Comparison of ENCODE assay signal across 25 cellular contexts in the genomic region with DNA sequence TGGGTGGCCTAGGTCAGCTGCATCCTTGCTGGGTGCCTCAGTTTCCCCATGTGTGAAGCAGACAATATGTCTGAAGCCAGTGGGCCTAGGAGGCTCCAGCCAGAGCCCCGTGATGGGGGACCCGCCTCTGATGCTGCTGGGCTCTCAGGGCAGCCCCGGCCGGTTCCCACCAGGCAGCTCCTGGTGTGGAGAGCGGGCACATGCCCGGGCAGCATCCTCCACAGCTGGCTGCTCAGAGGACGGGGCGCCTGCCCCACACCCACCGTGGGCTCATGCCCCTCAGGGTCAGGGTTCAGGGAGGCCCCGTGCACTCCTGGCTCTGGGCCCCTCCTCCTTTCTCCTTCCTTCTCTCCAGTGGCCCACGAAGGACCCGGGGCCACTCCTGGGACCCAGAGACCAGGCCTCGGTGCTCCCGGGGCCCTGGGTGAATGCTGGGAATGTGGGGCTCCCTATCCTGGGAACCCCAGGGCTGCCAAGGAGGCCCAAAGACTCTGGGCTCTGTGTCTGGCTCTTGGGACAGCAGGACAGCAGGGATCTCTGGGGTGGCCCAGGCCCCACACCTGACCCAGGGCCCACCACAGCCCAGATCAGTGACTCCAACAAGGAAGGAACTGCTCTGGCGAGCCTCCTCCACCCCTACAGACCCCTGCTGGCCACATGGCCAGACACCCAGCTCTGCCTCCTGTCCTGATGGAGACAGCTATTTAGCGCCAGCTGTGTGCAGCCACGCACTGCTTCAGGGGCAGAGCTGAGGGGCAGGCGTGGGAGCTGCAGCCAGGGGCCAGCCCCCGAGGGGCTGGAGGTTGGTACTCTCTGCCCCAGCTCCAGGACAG. TPM values are rescaled to one million over a fixed set of nuclear protein-coding genes. Genes with fewer than 3 reads are reported as not detected.
DNase-seq lines count a peak whose midpoint lies in the region; ATAC-seq, FAIRE-seq and TF ChIP-seq lines count a peak whose summit lies in the region.
"Had no signal": no experiment of that assay in that cellular context is flagged by ENCODE, and none has a peak within 500 bp of the region (broad histone marks: within the 10 kb centered on the region; RNA-seq: fewer than 3 reads in every experiment).

No MANE protein-coding gene starts in this region.

- no peak for DNase-seq in activated naive CD4-positive, alpha-beta T cell (lab: John Stamatoyannopoulos, UW)
- DNase-seq in K562 (ENCODE audit: extremely low read depth in 1 of 4, low spot score in 3 of 4) (no peak), HepG2 (ENCODE audit: low spot score) (no peak), upper lobe of left lung (peak; percentile 20 to 59), osteocyte (ENCODE audit: extremely low spot score, unreplicated experiment) (no peak), adrenal gland (no peak)
- DNase-seq: activated T-cell treated with anti-CD3 and anti-CD28 coated beads, Interleukin-2, amount 50 U/mL, for 48 hours; CD4-positive, CD25-positive, alpha-beta regulatory T cell; DMS53; immature natural killer cell; naive thymus-derived CD4-positive, alpha-beta T cell; NCI-H1048; NCI-H2081 treated with DMSO at 0.1 percent for 48 hours; NCI-H524; PC-9; posterior cingulate gyrus had no signal

- intact Hi-C loops in K562 (cut with micrococcal nuclease), result loop anchor here (10.0 kb wide), 1 partner anchor 78 kb away; a partner anchor contains a TSS
- intact Hi-C loops in HepG2 (cut with micrococcal nuclease; ENCODE audit: unreplicated experiment), result no loop called here
- intact Hi-C loops in adrenal gland (cut with DNase I), result loop anchor here in 1 of 2 donors (5.0 kb wide), 1 partner anchor 81 kb away; no protein-coding TSS in a partner anchor

- H3K4me2 ChIP-seq in K562 (ENCODE audit: insufficient read depth, low read length), result no peak overlapping the region
- H3K4me2 ChIP-seq in HepG2 (ENCODE audit: low read depth, low read length), result no peak overlapping the region
- H3K4me2 ChIP-seq: PC-9 had no signal

- H3K9me3 ChIP-seq in K562 (replicated peaks; ENCODE audit: control insufficient read depth, insufficient read depth, low read depth, low read length) (no peaks in the 10 kb centered on the region), HepG2 (ENCODE audit: low read length) (no peaks in the 10 kb centered on the region), upper lobe of left lung (no peaks in the 10 kb centered on the region), adrenal gland (replicated peaks in 1 of 3) (no peaks in the 10 kb centered on the region)
- H3K9me3 ChIP-seq: heart right ventricle, spleen, thyroid gland had no signal

- FAIRE-seq in K562 (lab: Jason Lieb, UNC), result no peak
- FAIRE-seq in HepG2 (lab: Jason Lieb, UNC), result no peak

- H3K4me3 Mint-ChIP-seq in activated naive CD4-positive, alpha-beta T cell treated with anti-CD3 and anti-CD28 coated beads, Interleukin-2, amount 50 U/mL, for 24 hours, result no peak overlapping the region
- H3K4me3 Mint-ChIP-seq in osteocyte (ENCODE audit: unreplicated experiment), result no peak overlapping the region
- H3K4me3 Mint-ChIP-seq: immature natural killer cell; naive thymus-derived CD4-positive, alpha-beta T cell; T-helper 2 cell treated with Interferon-gamma antibody and Interleukin-4, amounts not matched to agents 5 μg/mL and 100 μg/mL, for 36 hours had no signal

- no peaks in the 10 kb centered on the region for H3K27me3 Mint-ChIP-seq in activated naive CD4-positive, alpha-beta T cell treated with anti-CD3 and anti-CD28 coated beads, Interleukin-2, amount 50 U/mL, for 24 hours
- H3K27me3 Mint-ChIP-seq in osteocyte (ENCODE audit: unreplicated experiment), result no peaks in the 10 kb centered on the region

- TF ChIP-seq RAD21 in K562 (CRISPR knock-in tag; conservative IDR thresholded peaks at IDR 0.05 in 1 of 2, IDR thresholded peaks at IDR 0.05 in 1 of 2), result no peak; a peak in 1 of 4 replicates
- TF ChIP-seq RAD21 in HepG2 (CRISPR knock-in tag; IDR thresholded peaks at IDR 0.05), result no peak

- 16% methylated on average over 13 of the region's 19 CpGs for WGBS in K562 (ENCODE audit: insufficient coverage, low coverage, missing lambda C conversion rate)
- 50% methylated on average over 6 of the region's 19 CpGs for WGBS in HepG2 (ENCODE audit: low lambda C conversion rate)
- 80 to 91% methylated on average over 6 to 19 of the region's 19 CpGs for WGBS in upper lobe of left lung, 2 donors
- WGBS in adrenal gland, 4 donors, result 82 to 91% (median 88%) methylated on average over 10 to 19 of the region's 19 CpGs

- no peaks in the 10 kb centered on the region for H3K36me3 ChIP-seq in K562 (ENCODE audit: control insufficient read depth, insufficient read depth, low read length)
- no peaks in the 10 kb centered on the region for H3K36me3 ChIP-seq in HepG2 (replicated peaks in 1 of 2; ENCODE audit: control insufficient read depth in 1 of 2, insufficient read depth in 2 of 2, low read length in 2 of 2)
- no peaks in the 10 kb centered on the region for H3K36me3 ChIP-seq in upper lobe of left lung
- no peaks in the 10 kb centered on the region for H3K36me3 ChIP-seq in adrenal gland (replicated peaks in 1 of 2)
- H3K36me3 ChIP-seq: cardiac muscle cell, heart right ventricle, spleen, thyroid gland had no signal

- H3K36me3 Mint-ChIP-seq in activated naive CD4-positive, alpha-beta T cell treated with anti-CD3 and anti-CD28 coated beads, Interleukin-2, amount 50 U/mL, for 24 hours, result no peaks in the 10 kb centered on the region
- no peaks in the 10 kb centered on the region for H3K36me3 Mint-ChIP-seq in osteocyte (ENCODE audit: unreplicated experiment)
- H3K36me3 Mint-ChIP-seq: CD4-positive, CD25-positive, alpha-beta regulatory T cell; IgD-negative memory B cell; immature natural killer cell; naive thymus-derived CD4-positive, alpha-beta T cell had no signal

- TF ChIP-seq POLR2A in K562 (conservative IDR thresholded peaks at IDR 0.05), result no peak
- no peak for TF ChIP-seq POLR2A in HepG2 (IDR thresholded peaks at IDR 0.05; ENCODE audit: insufficient read depth in 1 of 2, low read depth in 2 of 2, low read length in 2 of 2)
- no peak for TF ChIP-seq POLR2A in upper lobe of left lung (IDR thresholded peaks at IDR 0.05)
- TF ChIP-seq POLR2A in adrenal gland (IDR thresholded peaks at IDR 0.05), result no peak

- CTCF ChIA-PET in K562 (lab: Yijun Ruan, JAX; ENCODE audit: low intra/inter-chr PET ratio), result interaction anchor here (2.3 kb wide), 1 partner anchor 138 kb away, joined by 11 read pairs; no protein-coding TSS in a partner anchor
- CTCF ChIA-PET in HepG2 (lab: Yijun Ruan, JAX; ENCODE audit: low intra/inter-chr PET ratio, low total read pairs), result interaction anchor here (1.1 kb wide), 1 partner anchor 8 kb away, joined by 4 read pairs; no protein-coding TSS in a partner anchor

- in situ Hi-C loops in K562 (cut with MboI), result no loop called here
- in situ Hi-C loops in HepG2 (cut with HindIII; ENCODE audit: extremely low pct_ligation_motif_present, low pct_unique_long_range_greater_than_20kb), result no loop called here

- H2AFZ ChIP-seq in K562 (ENCODE audit: low read depth, low read length), result no peak overlapping the region
- no peak overlapping the region for H2AFZ ChIP-seq in HepG2 (ENCODE audit: low read length)
- H2AFZ ChIP-seq: PC-9 had no signal

- H3K9me3 Mint-ChIP-seq in activated naive CD4-positive, alpha-beta T cell treated with anti-CD3 and anti-CD28 coated beads, Interleukin-2, amount 50 U/mL, for 24 hours, result no peaks in the 10 kb centered on the region
- no peaks in the 10 kb centered on the region for H3K9me3 Mint-ChIP-seq in osteocyte (ENCODE audit: unreplicated experiment)
- H3K9me3 Mint-ChIP-seq: CD4-positive, CD25-positive, alpha-beta regulatory T cell; IgD-negative memory B cell; immature natural killer cell; naive thymus-derived CD4-positive, alpha-beta T cell; T-helper 2 cell treated with Interferon-gamma antibody and Interleukin-4, amounts not matched to agents 5 μg/mL and 100 μg/mL, for 36 hours had no signal

- no peak for TF ChIP-seq EP300 in K562 (IDR thresholded peaks at IDR 0.05; ENCODE audit: low read length)
- no peak for TF ChIP-seq EP300 in HepG2 (IDR thresholded peaks at IDR 0.05; ENCODE audit: low read depth in 2 of 2, low read length in 2 of 2)
- no peak for TF ChIP-seq EP300 in HepG2 (CRISPR knock-in tag; IDR thresholded peaks at IDR 0.05; ENCODE audit: borderline replicate concordance)
- no peak for TF ChIP-seq EP300 in upper lobe of left lung (IDR thresholded peaks at IDR 0.05)

- H3K79me2 ChIP-seq in K562 (ENCODE audit: control insufficient read depth, insufficient read depth, low read length), result no peaks in the 10 kb centered on the region
- no peaks in the 10 kb centered on the region for H3K79me2 ChIP-seq in HepG2 (ENCODE audit: insufficient read depth, low read length)

- peaks cover 0 to 89% of the 10 kb centered on the region in 2 experiments; a peak in 3 of 5 replicates for H3K4me1 ChIP-seq in K562 (replicated peaks in 1 of 2; ENCODE audit: control insufficient read depth in 2 of 2, insufficient read depth in 2 of 2, low read length in 2 of 2)
- peaks cover 76% of the 10 kb centered on the region for H3K4me1 ChIP-seq in HepG2 (ENCODE audit: insufficient read depth, low read length)
- H3K4me1 ChIP-seq in upper lobe of left lung, result peaks cover 59 to 78% (median 68%) of the 10 kb centered on the region in 4 donors
- H3K4me1 ChIP-seq in adrenal gland (replicated peaks in 1 of 2), result peaks cover 0 to 22% of the 10 kb centered on the region in 2 donors

- H4K20me1 ChIP-seq in K562 (replicated peaks; ENCODE audit: control insufficient read depth, insufficient read depth, low read length) (peaks cover 18% of the 10 kb centered on the region; the same call in 1 of the 2 replicates), HepG2 (ENCODE audit: insufficient read depth, low read length) (peaks cover 35% of the 10 kb centered on the region; the same call in 1 of the 2 replicates)

- no peak overlapping the region for H3K4me3 ChIP-seq in K562
- H3K4me3 ChIP-seq in HepG2 (replicated peaks in 1 of 3; ENCODE audit: insufficient read depth in 1 of 3, low read depth in 2 of 3, low read length in 3 of 3), result no peak overlapping the region
- H3K4me3 ChIP-seq in upper lobe of left lung, result no peak overlapping the region
- no peak overlapping the region for H3K4me3 ChIP-seq in adrenal gland
- H3K4me3 ChIP-seq: cardiac muscle cell, heart right ventricle, lung, PC-9, spleen, thyroid gland had no signal

- H3K27me3 ChIP-seq in K562 (ENCODE audit: control insufficient read depth in 2 of 2, insufficient read depth in 2 of 2, low read length in 2 of 2), result peaks cover 0 to 12% of the 10 kb centered on the region in 2 experiments; a peak in 1 of 5 replicates
- peaks cover 40 to 90% of the 10 kb centered on the region in 2 experiments for H3K27me3 ChIP-seq in HepG2 (ENCODE audit: control insufficient read depth in 1 of 2, insufficient read depth in 2 of 2, low read length in 2 of 2)
- H3K27me3 ChIP-seq in upper lobe of left lung, result no peaks in the 10 kb centered on the region
- H3K27me3 ChIP-seq in adrenal gland, result no peaks in the 10 kb centered on the region
- H3K27me3 ChIP-seq: cardiac muscle cell, thyroid gland had no signal

- TF ChIP-seq CTCF in K562 (IDR thresholded peaks at IDR 0.05 in 2 of 3, conservative IDR thresholded peaks at IDR 0.05 in 1 of 3; ENCODE audit: insufficient read depth in 2 of 3, low read depth in 1 of 3, low read length in 3 of 3), result no peak
- TF ChIP-seq CTCF in HepG2 (CRISPR knock-in tag; IDR thresholded peaks at IDR 0.05), result no peak
- no peak for TF ChIP-seq CTCF in upper lobe of left lung (IDR thresholded peaks at IDR 0.05)
- no peak for TF ChIP-seq CTCF in osteocyte (IDR thresholded peaks at IDR 0.05)
- TF ChIP-seq CTCF in adrenal gland (IDR thresholded peaks at IDR 0.05), result no peak

- BruUV-seq in K562 (replicated peaks; lab: Mats Ljungman, UMichigan) (no TSS peak), HepG2 (replicated peaks; lab: Mats Ljungman, UMichigan) (no TSS peak)

- H3K9me1 ChIP-seq in K562 (ENCODE audit: control insufficient read depth, insufficient read depth, low read length), result no peaks in the 10 kb centered on the region

- ATAC-seq in K562, result no peak
- ATAC-seq in HepG2, result no peak
- no peak for ATAC-seq in upper lobe of left lung (ENCODE audit: low FRiP score in 2 of 2)
- no peak for ATAC-seq in GM18867 (IDR thresholded peaks at IDR 0.05; ENCODE audit: unreplicated experiment)
- ATAC-seq: naive thymus-derived CD4-positive, alpha-beta T cell had no signal

- H3K4me1 Mint-ChIP-seq in activated naive CD4-positive, alpha-beta T cell treated with anti-CD3 and anti-CD28 coated beads, Interleukin-2, amount 50 U/mL, for 24 hours, result peaks cover 4% of the 10 kb centered on the region
- H3K4me1 Mint-ChIP-seq in osteocyte (ENCODE audit: unreplicated experiment), result peaks cover 22% of the 10 kb centered on the region
- H3K4me1 Mint-ChIP-seq: CD4-positive, CD25-positive, alpha-beta regulatory T cell had no signal

- no peak overlapping the region for H3K9ac ChIP-seq in K562 (ENCODE audit: insufficient read depth in 1 of 2, low read depth in 2 of 2, low read length in 2 of 2)
- H3K9ac ChIP-seq in HepG2 (ENCODE audit: insufficient read depth, low read depth, low read length), result no peak overlapping the region

- POLR2A ChIA-PET in K562 (lab: Yijun Ruan, JAX) (interaction anchor here (0.6 to 0.9 kb wide), 2 partner anchors 18 to 161 kb away, joined by 3 to 4 read pairs; no protein-coding TSS in a partner anchor), HepG2 (lab: Yijun Ruan, JAX) (no interaction called here)

- H3K27ac ChIP-seq in K562 (ENCODE audit: extremely low read depth, low read depth, low read length), result no peak overlapping the region
- no peak overlapping the region for H3K27ac ChIP-seq in HepG2 (ENCODE audit: extremely low read length, insufficient read depth, low read length)
- H3K27ac ChIP-seq in upper lobe of left lung, result no peak overlapping the region
- H3K27ac ChIP-seq in adrenal gland, result no peak overlapping the region
- H3K27ac ChIP-seq: cardiac muscle cell, PC-9, thyroid gland had no signal

- H3K27ac Mint-ChIP-seq in activated naive CD4-positive, alpha-beta T cell treated with anti-CD3 and anti-CD28 coated beads, Interleukin-2, amount 50 U/mL, for 24 hours, result peak overlapping the region; percentile 65
- no peak overlapping the region for H3K27ac Mint-ChIP-seq in osteocyte (ENCODE audit: unreplicated experiment)
- H3K27ac Mint-ChIP-seq: CD4-positive, CD25-positive, alpha-beta regulatory T cell; immature natural killer cell; naive thymus-derived CD4-positive, alpha-beta T cell; T-helper 2 cell treated with Interferon-gamma antibody and Interleukin-4, amounts not matched to agents 5 μg/mL and 100 μg/mL, for 36 hours had no signal

RNA-seq across cellular contexts. Expression of a gene that starts 39.5 kb away (rescaled TPM):
- 149 and 838 TPM in 2 replicates for total RNA-seq in K562 (2011; cell fraction: chromatin; rRNA removed; ENCODE audit: low replicate concordance)
- total RNA-seq in K562 (2011; cell fraction: nucleolus; rRNA removed), result 1,169 and 1,462 TPM in 2 replicates
- 493 and 520 TPM in 2 replicates for total RNA-seq in K562 (2011; cell fraction: nucleoplasm; rRNA removed)
- total RNA-seq in K562 (2014; rRNA removed), result 217 and 294 TPM in 2 replicates
- total RNA-seq in K562 (2014; rRNA removed; fragmentation: Illumina TruSeq; extraction: Trizol), result 6.6 and 10.2 TPM in 2 replicates
- 55.3 and 55.5 TPM in 2 replicates for total RNA-seq in K562 (2015; rRNA removed; fragmentation: Illumina TruSeq; extraction: Trizol)
- 213 and 225 TPM in 2 replicates for total RNA-seq in K562 (2021)
- polyA plus RNA-seq in K562 (2011; rRNA removed), result 220 and 305 TPM in 2 replicates
- polyA plus RNA-seq in K562 (2011; cell fraction: cytosol; rRNA removed), result 390 and 1,175 TPM in 2 replicates
- polyA plus RNA-seq in K562 (2011; cell fraction: nucleus; rRNA removed), result 1,734 and 4,262 TPM in 2 replicates
- polyA plus RNA-seq in K562 (2012), result 148 and 194 TPM in 2 replicates
- polyA plus RNA-seq in K562 (2014; fragmentation: Illumina TruSeq; extraction: Trizol), result 16.3 and 110 TPM in 2 replicates
- polyA plus RNA-seq in K562 (2014; fragmentation: Nextera tagmentation; extraction: Ambion mirVana), result 10 to 100 TPM in 1 of 2 experiments, 1 to 10 TPM in 1; 1.5 to 10.9 TPM
- 286 and 294 TPM in 2 replicates for polyA plus RNA-seq in K562 (2014; rRNA removed)
- polyA minus RNA-seq in K562 (2011; rRNA and poly(A)+ RNA removed), result 33.5 and 52.0 TPM in 2 replicates
- 222 and 294 TPM in 2 replicates for polyA minus RNA-seq in K562 (2011; cell fraction: cytosol; rRNA and poly(A)+ RNA removed)
- 630 and 998 TPM in 2 replicates for polyA minus RNA-seq in K562 (2011; cell fraction: nucleus; rRNA and poly(A)+ RNA removed)
- 0.20 TPM in 1 of 2 replicates, not detected in the other for total RNA-seq in HepG2 (2016; rRNA removed; fragmentation: Illumina TruSeq; extraction: Trizol)
- total RNA-seq in HepG2 (2016; cell fraction: cytosol; rRNA removed; fragmentation: Illumina TruSeq; extraction: Trizol; ENCODE audit: low read depth), result 0.61 and 0.88 TPM in 2 replicates
- total RNA-seq in HepG2 (2016; cell fraction: insoluble cytoplasmic fraction; rRNA removed; fragmentation: Illumina TruSeq; extraction: Trizol), result 0.19 and 0.32 TPM in 2 replicates
- total RNA-seq in HepG2 (2016; cell fraction: membrane; rRNA removed; fragmentation: Illumina TruSeq; extraction: Trizol), result 0.59 and 0.93 TPM in 2 replicates
- 0.40 TPM in 1 of 2 replicates, not detected in the other for total RNA-seq in HepG2 (2016; cell fraction: nucleus; rRNA removed; fragmentation: Illumina TruSeq; extraction: Trizol)
- polyA plus RNA-seq in HepG2 (2011; rRNA removed), result 5.1 and 10.3 TPM in 2 replicates
- 7.6 and 12.5 TPM in 2 replicates for polyA plus RNA-seq in HepG2 (2011; cell fraction: cytosol; rRNA removed)
- 20.6 and 22.6 TPM in 2 replicates for polyA plus RNA-seq in HepG2 (2011; cell fraction: nucleus; rRNA removed)
- 1.6 and 2.3 TPM in 2 replicates for polyA plus RNA-seq in HepG2 (2012)
- 0.54 and 0.89 TPM in 2 replicates for polyA plus RNA-seq in HepG2 (2016; cell fraction: cytosol; fragmentation: Illumina TruSeq; extraction: Trizol; ENCODE audit: low read depth)
- 0.20 and 0.56 TPM in 2 replicates for polyA plus RNA-seq in HepG2 (2016; cell fraction: insoluble cytoplasmic fraction; fragmentation: Illumina TruSeq; extraction: Trizol; ENCODE audit: low read depth)
- polyA plus RNA-seq in HepG2 (2016; cell fraction: membrane; fragmentation: Illumina TruSeq; extraction: Trizol; ENCODE audit: low read depth), result 0.68 and 0.72 TPM in 2 replicates
- not detected in 2 replicates for polyA plus RNA-seq in HepG2 (2016; cell fraction: nucleus; fragmentation: Illumina TruSeq; extraction: Trizol; ENCODE audit: insufficient read depth, low read depth)
- 3.6 and 4.7 TPM in 2 replicates for polyA minus RNA-seq in HepG2 (2011; rRNA and poly(A)+ RNA removed; ENCODE audit: low replicate concordance)
- polyA minus RNA-seq in HepG2 (2011; cell fraction: cytosol; rRNA and poly(A)+ RNA removed), result 3.1 and 3.3 TPM in 2 replicates
- polyA minus RNA-seq in HepG2 (2011; cell fraction: nucleus; rRNA and poly(A)+ RNA removed), result 1.9 and 3.0 TPM in 2 replicates
- total RNA-seq in upper lobe of left lung, result 100 to 1,000 TPM in 5 of 6 donors, 10 to 100 TPM in 1; 77.9 to 321 (median 165) TPM
- 6.9 and 8.4 TPM in 2 replicates for total RNA-seq in osteocyte
- total RNA-seq in adrenal gland, result 100 to 1,000 TPM in 2 of 8 donors, 10 to 100 TPM in 6; 47.1 to 158 (median 79.5) TPM
- 100 to 1,000 TPM in 2 of 3 donors, 1 to 10 TPM in 1; 1.9 to 452 (median 190) TPM for polyA plus RNA-seq in adrenal gland
- polyA plus RNA-seq: CD4-positive, CD25-positive, alpha-beta regulatory T cell; IgD-negative memory B cell; naive thymus-derived CD4-positive, alpha-beta T cell had no signal

Comparison
In these comparisons a context has a peak if more than half of its experiments do, and no peak if none do; other contexts are left out.
1. DNase-seq: peak in upper lobe of left lung (2 of 2); none in activated naive CD4-positive, alpha-beta T cell (0 of 4), K562 (0 of 4), HepG2 (single experiment), osteocyte (single experiment) and adrenal gland (0 of 7).